Comparison of ENCODE assay signal across 13 cellular contexts in genomic region chrX:129760155-129760554, GRCh38. TPM values are rescaled to one million over a fixed set of nuclear protein-coding genes. Genes with fewer than 3 reads are reported as not detected.
DNase-seq lines count a peak whose midpoint lies in the region; ATAC-seq and TF ChIP-seq lines count a peak whose summit lies in the region.
"Had no signal": no experiment of that assay in that cellular context is flagged by ENCODE, and none has a peak within 500 bp of the region (broad histone marks: within the 10 kb centered on the region; RNA-seq: fewer than 3 reads in every experiment).

No MANE protein-coding gene starts in this region.

- TF ChIP-seq CTCF in WERI-Rb-1 (IDR thresholded peaks at IDR 0.05; ENCODE audit: low read depth, low read length), result no peak

- no peak overlapping the region for H3K4me3 Mint-ChIP-seq in activated CD8-positive, alpha-beta memory T cell treated with anti-CD3 and anti-CD28 coated beads, Interleukin-2, amount 10 ng/mL, durations not matched to agents 7 days and 5 days
- peak overlapping the region; percentile 67 to 71 for H3K4me3 Mint-ChIP-seq in effector memory CD8-positive, alpha-beta T cell
- peak overlapping the region; percentile 57 to 69 for H3K4me3 Mint-ChIP-seq in stimulated activated naive CD8-positive, alpha-beta T cell treated with anti-CD3 and anti-CD28 coated beads, Interleukin-15, amount 100 ng/mL, for 72 hours
- H3K4me3 Mint-ChIP-seq: nephron progenitor cell, type B pancreatic cell had no signal

- H3K36me3 ChIP-seq in SJSA1 (no peaks in the 10 kb centered on the region), WERI-Rb-1 (no peaks in the 10 kb centered on the region)

- H3K4me1 ChIP-seq in SJSA1 (replicated peaks), result peaks cover 14% of the 10 kb centered on the region

- H3K4me1 Mint-ChIP-seq in activated CD8-positive, alpha-beta memory T cell treated with anti-CD3 and anti-CD28 coated beads, Interleukin-2, amount 10 ng/mL, durations not matched to agents 7 days and 5 days, result peaks cover 62% of the 10 kb centered on the region
- peaks cover 34 to 52% of the 10 kb centered on the region in 2 donors for H3K4me1 Mint-ChIP-seq in effector memory CD8-positive, alpha-beta T cell (ENCODE audit: low read depth in 2 of 2)
- peaks cover 58% of the 10 kb centered on the region for H3K4me1 Mint-ChIP-seq in stimulated activated naive CD8-positive, alpha-beta T cell treated with anti-CD3 and anti-CD28 coated beads, Interleukin-15, amount 100 ng/mL, for 72 hours

- H3K27ac Mint-ChIP-seq in activated CD8-positive, alpha-beta memory T cell treated with anti-CD3 and anti-CD28 coated beads, Interleukin-2, amount 10 ng/mL, durations not matched to agents 7 days and 5 days, result peak overlapping the region; percentile 87
- H3K27ac Mint-ChIP-seq in effector memory CD8-positive, alpha-beta T cell, result peak overlapping the region; percentile 81 to 91
- peak overlapping the region; percentile 39 to 85 for H3K27ac Mint-ChIP-seq in stimulated activated naive CD8-positive, alpha-beta T cell treated with anti-CD3 and anti-CD28 coated beads, Interleukin-15, amount 100 ng/mL, for 72 hours
- H3K27ac Mint-ChIP-seq: nephron progenitor cell, type B pancreatic cell had no signal

- peak; percentile 7 for ATAC-seq in activated CD8-positive, alpha-beta memory T cell treated with anti-CD3 and anti-CD28 coated beads, Interleukin-2, amount 10 ng/mL, durations not matched to agents 7 days and 5 days
- no peak for ATAC-seq in effector memory CD8-positive, alpha-beta T cell (replicated peaks)
- ATAC-seq in stimulated activated naive CD8-positive, alpha-beta T cell treated with anti-CD3 and anti-CD28 coated beads, Interleukin-15, amount 100 ng/mL, for 72 hours, result peak; percentile 10
- no peak for ATAC-seq in HG02884 (IDR thresholded peaks at IDR 0.05; ENCODE audit: unreplicated experiment)

- H3K27me3 Mint-ChIP-seq in activated CD8-positive, alpha-beta memory T cell treated with anti-CD3 and anti-CD28 coated beads, Interleukin-2, amount 10 ng/mL, durations not matched to agents 7 days and 5 days, result no peaks in the 10 kb centered on the region
- H3K27me3 Mint-ChIP-seq in effector memory CD8-positive, alpha-beta T cell, result no peaks in the 10 kb centered on the region
- no peaks in the 10 kb centered on the region for H3K27me3 Mint-ChIP-seq in stimulated activated naive CD8-positive, alpha-beta T cell treated with anti-CD3 and anti-CD28 coated beads, Interleukin-15, amount 100 ng/mL, for 72 hours
- H3K27me3 Mint-ChIP-seq: type B pancreatic cell had no signal

- no peak overlapping the region for H3K4me3 ChIP-seq in SJSA1
- H3K4me3 ChIP-seq in WERI-Rb-1 (ENCODE audit: low read depth, low read length), result no peak overlapping the region
- H3K4me3 ChIP-seq: smooth muscle cell had no signal

- H3K27ac ChIP-seq in SJSA1, result peak overlapping the region; percentile 11; the same call in 1 of the 2 replicates
- H3K27ac ChIP-seq in WERI-Rb-1, result no peak overlapping the region

- peaks cover 2% of the 10 kb centered on the region for H3K36me3 Mint-ChIP-seq in activated CD8-positive, alpha-beta memory T cell treated with anti-CD3 and anti-CD28 coated beads, Interleukin-2, amount 10 ng/mL, durations not matched to agents 7 days and 5 days
- H3K36me3 Mint-ChIP-seq in effector memory CD8-positive, alpha-beta T cell (ENCODE audit: insufficient read depth), result peaks cover 4% of the 10 kb centered on the region
- H3K36me3 Mint-ChIP-seq: type B pancreatic cell had no signal

- H3K9me3 ChIP-seq in SJSA1 (replicated peaks) (no peaks in the 10 kb centered on the region), WERI-Rb-1 (ENCODE audit: severe bottlenecking) (no peaks in the 10 kb centered on the region)

- CTCF ChIA-PET in activated CD8-positive, alpha-beta memory T cell treated with anti-CD3 and anti-CD28 coated beads, Interleukin-2, amount 10 ng/mL, durations not matched to agents 7 days and 5 days (lab: Charles Lee), result interaction anchor here (0.8 to 6.5 kb wide), 9 partner anchors 9 to 301 kb away, joined by 3 to 66 read pairs (median 5); partner anchors contain the start of gene SASH3

- H3K27me3 ChIP-seq in SJSA1 (replicated peaks) (no peaks in the 10 kb centered on the region), WERI-Rb-1 (ENCODE audit: insufficient read depth, low read depth, severe bottlenecking) (peaks cover 2% of the 10 kb centered on the region)

- H3K9me3 Mint-ChIP-seq in activated CD8-positive, alpha-beta memory T cell treated with anti-CD3 and anti-CD28 coated beads, Interleukin-2, amount 10 ng/mL, durations not matched to agents 7 days and 5 days (ENCODE audit: low read depth), result no peaks in the 10 kb centered on the region
- no peaks in the 10 kb centered on the region for H3K9me3 Mint-ChIP-seq in effector memory CD8-positive, alpha-beta T cell
- H3K9me3 Mint-ChIP-seq in stimulated activated naive CD8-positive, alpha-beta T cell treated with anti-CD3 and anti-CD28 coated beads, Interleukin-15, amount 100 ng/mL, for 72 hours, result no peaks in the 10 kb centered on the region
- H3K9me3 Mint-ChIP-seq: type B pancreatic cell had no signal

- DNase-seq in activated CD8-positive, alpha-beta memory T cell treated with anti-CD3 and anti-CD28 coated beads, Interleukin-2, amount 10 ng/mL, durations not matched to agents 7 days and 5 days, result no peak
- no peak for DNase-seq in activated CD8-positive, alpha-beta memory T cell treated with anti-CD3 and anti-CD28 coated beads, Interleukin-2, amount 50 U/mL, for 4 hours
- DNase-seq in SJSA1 (ENCODE audit: low read depth in 1 of 2, low spot score in 2 of 2) (no peak), SHP77 (lab: John Stamatoyannopoulos, UW) (no peak), WERI-Rb-1 (no peak)
- no peak for DNase-seq in effector memory CD8-positive, alpha-beta T cell
- no peak for DNase-seq in stimulated activated naive CD8-positive, alpha-beta T cell treated with anti-CD3 and anti-CD28 coated beads, Interleukin-15, amount 100 ng/mL, for 72 hours
- DNase-seq: kidney glomerular epithelial cell, nephron progenitor cell had no signal

RNA-seq across cellular contexts. Expression of gene SASH3, which starts 19.6 kb away (rescaled TPM):
- total RNA-seq in activated CD8-positive, alpha-beta memory T cell treated with anti-CD3 and anti-CD28 coated beads, Interleukin-2, amount 10 ng/mL, durations not matched to agents 7 days and 5 days, result 100 to 1,000 TPM; 231 to 248 TPM
- total RNA-seq in SJSA1 (2014; rRNA removed; shearing (Covaris generic)), result not detected in 2 replicates
- total RNA-seq: glomerular endothelial cell, smooth muscle cell had no signal

RNA-seq across cellular contexts. Expression of gene XPNPEP2, which starts 21.4 kb away (rescaled TPM):
- total RNA-seq in activated CD8-positive, alpha-beta memory T cell treated with anti-CD3 and anti-CD28 coated beads, Interleukin-2, amount 10 ng/mL, durations not matched to agents 7 days and 5 days, result 1 to 10 TPM; 1.0 to 1.2 TPM
- total RNA-seq in SJSA1 (2014; rRNA removed; shearing (Covaris generic)), result 0.03 TPM in 1 of 2 replicates, not detected in the other
- total RNA-seq: glomerular endothelial cell had no signal

Comparison
In these comparisons a context has a peak if more than half of its experiments do, and no peak if none do; other contexts are left out.
1. ATAC-seq: peak in activated CD8-positive, alpha-beta memory T cell treated with anti-CD3 and anti-CD28 coated beads, Interleukin-2, amount 10 ng/mL, durations not matched to agents 7 days and 5 days (single experiment) and stimulated activated naive CD8-positive, alpha-beta T cell treated with anti-CD3 and anti-CD28 coated beads, Interleukin-15, amount 100 ng/mL, for 72 hours (single experiment); none in effector memory CD8-positive, alpha-beta T cell (single experiment) and HG02884 (single experiment).
2. RNA of gene SASH3, which starts 19.6 kb away (total RNA-seq): 231 to 248 TPM in activated CD8-positive, alpha-beta memory T cell treated with anti-CD3 and anti-CD28 coated beads, Interleukin-2, amount 10 ng/mL, durations not matched to agents 7 days and 5 days; not detected in SJSA1; every median in the first group is over 100 times any median in the second.
3. Peak in every context shown above with its lines, with median percentiles within 50 percentile points of each other: H3K27ac Mint-ChIP-seq.